ENCODE assay signal across 25 cellular contexts in the genomic region with DNA sequence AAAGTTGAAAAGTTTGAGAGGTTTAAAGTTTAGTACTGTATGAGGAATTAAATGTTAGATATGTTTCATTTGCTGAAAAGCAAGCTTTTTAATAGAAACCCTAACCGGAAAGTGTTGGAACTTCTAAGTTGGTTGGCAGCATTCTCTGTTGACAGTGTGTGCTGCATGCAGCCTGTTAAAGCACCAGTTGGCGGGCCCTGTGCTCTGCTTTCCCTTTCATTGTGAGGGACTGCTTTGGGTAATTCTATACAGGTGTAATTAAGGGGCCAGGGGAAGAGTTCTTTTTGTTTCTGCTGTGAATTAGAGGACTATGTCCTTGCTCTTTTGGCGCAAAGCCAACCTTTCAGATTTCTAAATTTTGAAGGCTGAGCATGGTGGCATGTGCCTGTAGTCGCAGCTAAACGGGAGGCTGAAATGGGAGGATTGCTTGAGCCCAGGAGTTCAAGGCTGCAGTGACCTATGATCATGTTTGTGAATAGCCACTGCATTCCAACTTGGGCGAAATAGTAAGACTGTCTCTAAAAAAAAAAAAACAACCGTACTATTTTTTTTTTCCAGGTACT. TPM values are rescaled to one million over a fixed set of nuclear protein-coding genes. Genes with fewer than 3 reads are reported as not detected.
DNase-seq lines count a peak whose midpoint lies in the region; ATAC-seq, FAIRE-seq and TF ChIP-seq lines count a peak whose summit lies in the region.
"Had no signal": no experiment of that assay in that cellular context is flagged by ENCODE, and none has a peak within 500 bp of the region (broad histone marks: within the 10 kb centered on the region; RNA-seq: fewer than 3 reads in every experiment).

No MANE protein-coding gene starts in this region.

- TF ChIP-seq POLR2A in HepG2 (IDR thresholded peaks at IDR 0.05; ENCODE audit: insufficient read depth in 1 of 2, low read depth in 2 of 2, low read length in 2 of 2) (no peak), right lobe of liver (IDR thresholded peaks at IDR 0.05) (no peak)

- H3K9ac ChIP-seq in HepG2 (ENCODE audit: insufficient read depth, low read depth, low read length) = no peak overlapping the region

- H3K27me3 Mint-ChIP-seq in mesothelial cell of epicardium (ENCODE audit: low read depth) = no peaks in the 10 kb centered on the region
- H3K27me3 Mint-ChIP-seq: memory B cell had no signal

- intact Hi-C loops in HepG2 (cut with micrococcal nuclease; ENCODE audit: unreplicated experiment) (no loop called here), right lobe of liver (cut with DNase I) (no loop called here)

- peak overlapping the region; percentile 41 for H3K27ac Mint-ChIP-seq in mesothelial cell of epicardium
- H3K27ac Mint-ChIP-seq: memory B cell; T-helper 1 cell treated with Interleukin-12 subunit alpha and Interleukin-12 subunit beta and Interleukin-4 antibody, amounts not matched to agents 30 μg/mL and 1 μg/mL, for 36 hours had no signal

- H3K27ac ChIP-seq in HepG2 (ENCODE audit: extremely low read length, insufficient read depth, low read length) (no peak overlapping the region), right lobe of liver (no peak overlapping the region), foreskin keratinocyte (no peak overlapping the region)
- H3K27ac ChIP-seq: PC-9, vagina, WERI-Rb-1 had no signal

- CTCF ChIA-PET in HepG2 (lab: Yijun Ruan, JAX; ENCODE audit: low intra/inter-chr PET ratio, low total read pairs) = no interaction called here

- peaks cover 30 to 71% of the 10 kb centered on the region in 2 experiments for H3K36me3 ChIP-seq in HepG2 (replicated peaks in 1 of 2; ENCODE audit: control insufficient read depth in 1 of 2, insufficient read depth in 2 of 2, low read length in 2 of 2)
- peaks cover 0 to 44% (median 27%) of the 10 kb centered on the region in 4 donors for H3K36me3 ChIP-seq in right lobe of liver
- H3K36me3 ChIP-seq in H7 (replicated peaks; ENCODE audit: control insufficient read depth, insufficient read depth, low read length) = peaks cover 14% of the 10 kb centered on the region

- in situ Hi-C loops in HepG2 (cut with HindIII; ENCODE audit: extremely low pct_ligation_motif_present, low pct_unique_long_range_greater_than_20kb) = no loop called here

- H3K9me3 ChIP-seq in HepG2 (ENCODE audit: low read length) (no peaks in the 10 kb centered on the region), right lobe of liver (no peaks in the 10 kb centered on the region)
- H3K9me3 ChIP-seq: vagina had no signal

- TF ChIP-seq CTCF in HepG2 (CRISPR knock-in tag; IDR thresholded peaks at IDR 0.05) (no peak), right lobe of liver (IDR thresholded peaks at IDR 0.05) (no peak), mesothelial cell of epicardium (IDR thresholded peaks at IDR 0.05; ENCODE audit: unreplicated experiment) (no peak), foreskin keratinocyte (conservative IDR thresholded peaks at IDR 0.05) (no peak)

- POLR2A ChIA-PET in HepG2 (lab: Yijun Ruan, JAX) = no interaction called here

- ATAC-seq in HepG2 (no peak; the same call in 2 of the 3 replicates), right lobe of liver (no peak), HG03439 (IDR thresholded peaks at IDR 0.05; ENCODE audit: unreplicated experiment) (no peak), foreskin keratinocyte (no peak), HG03442 (IDR thresholded peaks at IDR 0.05; ENCODE audit: unreplicated experiment) (no peak)

- H3K4me1 ChIP-seq in HepG2 (ENCODE audit: insufficient read depth, low read length) (peaks cover 13% of the 10 kb centered on the region), right lobe of liver (no peaks in the 10 kb centered on the region), foreskin keratinocyte (no peaks in the 10 kb centered on the region)
- H3K4me1 ChIP-seq: vagina had no signal

- peaks cover 4% of the 10 kb centered on the region for H3K4me1 Mint-ChIP-seq in mesothelial cell of epicardium
- H3K4me1 Mint-ChIP-seq: CD14-positive monocyte had no signal

- H3K9me3 Mint-ChIP-seq in mesothelial cell of epicardium = no peaks in the 10 kb centered on the region
- H3K9me3 Mint-ChIP-seq: memory B cell; nephron; T-helper 1 cell treated with Interleukin-12 subunit alpha and Interleukin-12 subunit beta and Interleukin-4 antibody, amounts not matched to agents 30 μg/mL and 1 μg/mL, for 36 hours had no signal

- no peaks in the 10 kb centered on the region for H3K27me3 ChIP-seq in HepG2 (ENCODE audit: control insufficient read depth in 1 of 2, insufficient read depth in 2 of 2, low read length in 2 of 2)
- H3K27me3 ChIP-seq in right lobe of liver = no peaks in the 10 kb centered on the region
- no peaks in the 10 kb centered on the region for H3K27me3 ChIP-seq in H7 (ENCODE audit: control insufficient read depth, insufficient read depth, low read length)
- no peaks in the 10 kb centered on the region for H3K27me3 ChIP-seq in foreskin keratinocyte
- H3K27me3 ChIP-seq: vagina had no signal

- no TSS peak for BruUV-seq in HepG2 (replicated peaks; lab: Mats Ljungman, UMichigan)

- H2AFZ ChIP-seq in HepG2 (ENCODE audit: low read length) = no peak overlapping the region
- H2AFZ ChIP-seq: PC-9 had no signal

- 96% methylated on average over 7 of the region's 7 CpGs for WGBS in HepG2 (ENCODE audit: low lambda C conversion rate)
- 83% methylated on average over 7 of the region's 7 CpGs for WGBS in right lobe of liver (ENCODE audit: insufficient coverage, low coverage, low lambda C conversion rate, missing lambda C conversion rate)

- FAIRE-seq in HepG2 (lab: Jason Lieb, UNC) = no peak
- FAIRE-seq: GM12891, H54 had no signal

- no peak for TF ChIP-seq RAD21 in HepG2 (CRISPR knock-in tag; IDR thresholded peaks at IDR 0.05)

- no peak overlapping the region for H3K4me2 ChIP-seq in HepG2 (ENCODE audit: low read depth, low read length)
- H3K4me2 ChIP-seq: PC-9 had no signal

- peak; percentile 16 for DNase-seq in HepG2 (ENCODE audit: low spot score)
- no peak for DNase-seq in right lobe of liver
- peak; percentile 60 for DNase-seq in NCI-H2171 (lab: John Stamatoyannopoulos, UW)
- DNase-seq in mesothelial cell of epicardium (ENCODE audit: low spot score in 2 of 2, unreplicated experiment in 2 of 2) = no peak
- DNase-seq in H7 = no peak
- DNase-seq in foreskin keratinocyte = no peak
- DNase-seq: ACHN; activated CD4-positive, alpha-beta T cell treated with anti-CD3 and anti-CD28 coated beads, Interleukin-2, amount 50 U/mL, for 4 hours; DMS53; KG1; kidney glomerular epithelial cell; NCI-H82; PC-9; SIG-M5; stimulated activated CD4-positive, alpha-beta T cell treated with anti-CD3 and anti-CD28 coated beads, Interleukin-4, amount 100 ng/mL, for 4 hours; WERI-Rb-1 had no signal

- H3K4me3 ChIP-seq in HepG2 (replicated peaks in 1 of 3; ENCODE audit: insufficient read depth in 1 of 3, low read depth in 2 of 3, low read length in 3 of 3) (no peak overlapping the region), right lobe of liver (no peak overlapping the region), H7 (ENCODE audit: insufficient read depth, low read depth, low read length) (no peak overlapping the region)
- H3K4me3 ChIP-seq: PC-9, vagina had no signal

- H3K4me3 Mint-ChIP-seq in mesothelial cell of epicardium = no peak overlapping the region
- H3K4me3 Mint-ChIP-seq: CD14-positive monocyte; memory B cell; nephron; T-helper 1 cell treated with Interleukin-12 subunit alpha and Interleukin-12 subunit beta and Interleukin-4 antibody, amounts not matched to agents 30 μg/mL and 1 μg/mL, for 36 hours had no signal

- H3K79me2 ChIP-seq in HepG2 (ENCODE audit: insufficient read depth, low read length) = peaks cover 36% of the 10 kb centered on the region

- peaks cover 39% of the 10 kb centered on the region for H3K36me3 Mint-ChIP-seq in mesothelial cell of epicardium

- TF ChIP-seq EP300 in HepG2 (IDR thresholded peaks at IDR 0.05; ENCODE audit: low read depth in 2 of 2, low read length in 2 of 2) = no peak
- TF ChIP-seq EP300 in HepG2 (CRISPR knock-in tag; IDR thresholded peaks at IDR 0.05; ENCODE audit: borderline replicate concordance) = no peak

- peaks cover 20% of the 10 kb centered on the region; the same call in 1 of the 2 replicates for H4K20me1 ChIP-seq in HepG2 (ENCODE audit: insufficient read depth, low read length)

RNA-seq across cellular contexts. Expression of gene PLEKHB2, which starts 20.1 kb away (rescaled TPM):
- total RNA-seq in HepG2 (2016; rRNA removed; fragmentation: Illumina TruSeq; extraction: Trizol) = 78.9 and 110 TPM in 2 replicates
- total RNA-seq in HepG2 (2016; cell fraction: cytosol; rRNA removed; fragmentation: Illumina TruSeq; extraction: Trizol; ENCODE audit: low read depth) = 5.7 and 5.8 TPM in 2 replicates
- 79.4 and 115 TPM in 2 replicates for total RNA-seq in HepG2 (2016; cell fraction: insoluble cytoplasmic fraction; rRNA removed; fragmentation: Illumina TruSeq; extraction: Trizol)
- 23.2 and 24.7 TPM in 2 replicates for total RNA-seq in HepG2 (2016; cell fraction: membrane; rRNA removed; fragmentation: Illumina TruSeq; extraction: Trizol)
- 42.5 and 48.0 TPM in 2 replicates for total RNA-seq in HepG2 (2016; cell fraction: nucleus; rRNA removed; fragmentation: Illumina TruSeq; extraction: Trizol)
- polyA plus RNA-seq in HepG2 (2011; rRNA removed) = 61.5 and 73.0 TPM in 2 replicates
- polyA plus RNA-seq in HepG2 (2011; cell fraction: cytosol; rRNA removed) = 65.3 and 72.4 TPM in 2 replicates
- polyA plus RNA-seq in HepG2 (2011; cell fraction: nucleus; rRNA removed) = 45.0 and 54.5 TPM in 2 replicates
- polyA plus RNA-seq in HepG2 (2012) = 45.1 and 56.7 TPM in 2 replicates
- polyA plus RNA-seq in HepG2 (2016; cell fraction: cytosol; fragmentation: Illumina TruSeq; extraction: Trizol; ENCODE audit: low read depth) = 3.1 TPM in 2 replicates
- polyA plus RNA-seq in HepG2 (2016; cell fraction: insoluble cytoplasmic fraction; fragmentation: Illumina TruSeq; extraction: Trizol; ENCODE audit: low read depth) = 88.2 and 92.6 TPM in 2 replicates
- 9.5 and 11.4 TPM in 2 replicates for polyA plus RNA-seq in HepG2 (2016; cell fraction: membrane; fragmentation: Illumina TruSeq; extraction: Trizol; ENCODE audit: low read depth)
- polyA plus RNA-seq in HepG2 (2016; cell fraction: nucleus; fragmentation: Illumina TruSeq; extraction: Trizol; ENCODE audit: insufficient read depth, low read depth) = 55.3 and 58.5 TPM in 2 replicates
- 79.4 and 118 TPM in 2 replicates for polyA minus RNA-seq in HepG2 (2011; rRNA and poly(A)+ RNA removed; ENCODE audit: low replicate concordance)
- 62.2 and 79.1 TPM in 2 replicates for polyA minus RNA-seq in HepG2 (2011; cell fraction: cytosol; rRNA and poly(A)+ RNA removed)
- 51.4 and 56.7 TPM in 2 replicates for polyA minus RNA-seq in HepG2 (2011; cell fraction: nucleus; rRNA and poly(A)+ RNA removed)
- 10 to 100 TPM in 4 of 6 experiments, 1 to 10 TPM in 2; 8.9 to 22.3 (median 17.5) TPM for total RNA-seq in right lobe of liver
- total RNA-seq in mesothelial cell of epicardium = 30.9 to 34.6 TPM (median 33.0 TPM) in 3 replicates
- total RNA-seq in H7 (2014; rRNA removed; shearing (Covaris generic)) = 82.4 and 89.1 TPM in 2 replicates
- 60.1 and 65.6 TPM in 2 replicates for total RNA-seq in foreskin keratinocyte
- 29.5 and 31.1 TPM in 2 replicates for polyA plus RNA-seq in foreskin keratinocyte

RNA-seq across cellular contexts. Expression of gene FAM168B, which starts 32.0 kb away (rescaled TPM):
- total RNA-seq in HepG2 (2016; rRNA removed; fragmentation: Illumina TruSeq; extraction: Trizol) = 63.7 and 64.5 TPM in 2 replicates
- 5.2 and 5.9 TPM in 2 replicates for total RNA-seq in HepG2 (2016; cell fraction: cytosol; rRNA removed; fragmentation: Illumina TruSeq; extraction: Trizol; ENCODE audit: low read depth)
- 54.8 and 65.4 TPM in 2 replicates for total RNA-seq in HepG2 (2016; cell fraction: insoluble cytoplasmic fraction; rRNA removed; fragmentation: Illumina TruSeq; extraction: Trizol)
- total RNA-seq in HepG2 (2016; cell fraction: membrane; rRNA removed; fragmentation: Illumina TruSeq; extraction: Trizol) = 19.1 and 22.7 TPM in 2 replicates
- 38.5 and 42.2 TPM in 2 replicates for total RNA-seq in HepG2 (2016; cell fraction: nucleus; rRNA removed; fragmentation: Illumina TruSeq; extraction: Trizol)
- 113 and 127 TPM in 2 replicates for polyA plus RNA-seq in HepG2 (2011; rRNA removed)
- polyA plus RNA-seq in HepG2 (2011; cell fraction: cytosol; rRNA removed) = 82.0 and 115 TPM in 2 replicates
- 115 and 127 TPM in 2 replicates for polyA plus RNA-seq in HepG2 (2011; cell fraction: nucleus; rRNA removed)
- 63.9 and 65.2 TPM in 2 replicates for polyA plus RNA-seq in HepG2 (2012)
- polyA plus RNA-seq in HepG2 (2016; cell fraction: cytosol; fragmentation: Illumina TruSeq; extraction: Trizol; ENCODE audit: low read depth) = 3.6 and 4.4 TPM in 2 replicates
- 63.7 and 70.4 TPM in 2 replicates for polyA plus RNA-seq in HepG2 (2016; cell fraction: insoluble cytoplasmic fraction; fragmentation: Illumina TruSeq; extraction: Trizol; ENCODE audit: low read depth)
- polyA plus RNA-seq in HepG2 (2016; cell fraction: membrane; fragmentation: Illumina TruSeq; extraction: Trizol; ENCODE audit: low read depth) = 10.7 and 10.9 TPM in 2 replicates
- 58.6 and 63.4 TPM in 2 replicates for polyA plus RNA-seq in HepG2 (2016; cell fraction: nucleus; fragmentation: Illumina TruSeq; extraction: Trizol; ENCODE audit: insufficient read depth, low read depth)
- polyA minus RNA-seq in HepG2 (2011; rRNA and poly(A)+ RNA removed; ENCODE audit: low replicate concordance) = 146 and 269 TPM in 2 replicates
- 63.9 and 69.7 TPM in 2 replicates for polyA minus RNA-seq in HepG2 (2011; cell fraction: cytosol; rRNA and poly(A)+ RNA removed)
- 31.0 and 31.8 TPM in 2 replicates for polyA minus RNA-seq in HepG2 (2011; cell fraction: nucleus; rRNA and poly(A)+ RNA removed)
- total RNA-seq in right lobe of liver = 10 to 100 TPM; 28.1 to 69.7 (median 33.9) TPM
- total RNA-seq in mesothelial cell of epicardium = 114 to 119 TPM (median 116 TPM) in 3 replicates
- total RNA-seq in H7 (2014; rRNA removed; shearing (Covaris generic)) = 57.6 and 73.6 TPM in 2 replicates
- 66.4 and 67.1 TPM in 2 replicates for total RNA-seq in foreskin keratinocyte
- 23.8 and 26.6 TPM in 2 replicates for polyA plus RNA-seq in foreskin keratinocyte

Comparison
In these comparisons a context has a peak if more than half of its experiments do, and no peak if none do; other contexts are left out.
1. DNase-seq: peak in HepG2 (single experiment) and NCI-H2171 (single experiment); none in right lobe of liver (0 of 3), mesothelial cell of epicardium (0 of 2), H7 (single experiment) and foreskin keratinocyte (0 of 2).